Comparison of ENCODE assay signal across 1 cellular context in the genomic region with DNA sequence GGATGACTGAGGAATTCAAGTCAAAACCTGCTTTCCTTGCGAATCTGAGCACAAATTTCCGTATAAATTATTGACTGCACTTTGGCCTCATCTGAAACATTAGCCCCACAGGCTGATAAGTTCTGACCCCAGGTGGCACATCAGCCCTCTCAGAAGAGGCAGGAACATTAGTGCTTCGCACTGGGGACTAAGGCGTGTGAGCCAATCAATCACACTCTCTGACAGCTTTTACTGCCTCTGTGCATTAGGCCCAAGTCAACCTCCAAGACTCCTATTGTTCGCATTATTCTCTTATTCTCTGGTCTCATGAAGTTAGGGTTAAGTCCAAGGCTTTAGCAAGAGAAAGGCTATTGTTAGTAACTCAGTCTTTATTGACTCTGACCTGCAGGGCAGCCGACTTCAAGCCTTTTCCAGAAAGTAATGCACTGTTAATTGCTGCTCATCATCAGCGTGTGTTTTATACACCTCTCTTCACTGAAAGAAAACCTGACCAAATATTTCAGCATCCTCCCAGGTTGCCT.
A peak's percentile ranks its signal among the peaks of the same experiment; 100 is the strongest.
TF ChIP-seq lines count a peak whose summit lies in the region.

No MANE protein-coding gene starts in this region.

TF ChIP-seq in K562, 482 proteins besides CTCF, POLR2A, EP300 and RAD21 (continued from another document):
- TF ChIP-seq, protein P1, sequence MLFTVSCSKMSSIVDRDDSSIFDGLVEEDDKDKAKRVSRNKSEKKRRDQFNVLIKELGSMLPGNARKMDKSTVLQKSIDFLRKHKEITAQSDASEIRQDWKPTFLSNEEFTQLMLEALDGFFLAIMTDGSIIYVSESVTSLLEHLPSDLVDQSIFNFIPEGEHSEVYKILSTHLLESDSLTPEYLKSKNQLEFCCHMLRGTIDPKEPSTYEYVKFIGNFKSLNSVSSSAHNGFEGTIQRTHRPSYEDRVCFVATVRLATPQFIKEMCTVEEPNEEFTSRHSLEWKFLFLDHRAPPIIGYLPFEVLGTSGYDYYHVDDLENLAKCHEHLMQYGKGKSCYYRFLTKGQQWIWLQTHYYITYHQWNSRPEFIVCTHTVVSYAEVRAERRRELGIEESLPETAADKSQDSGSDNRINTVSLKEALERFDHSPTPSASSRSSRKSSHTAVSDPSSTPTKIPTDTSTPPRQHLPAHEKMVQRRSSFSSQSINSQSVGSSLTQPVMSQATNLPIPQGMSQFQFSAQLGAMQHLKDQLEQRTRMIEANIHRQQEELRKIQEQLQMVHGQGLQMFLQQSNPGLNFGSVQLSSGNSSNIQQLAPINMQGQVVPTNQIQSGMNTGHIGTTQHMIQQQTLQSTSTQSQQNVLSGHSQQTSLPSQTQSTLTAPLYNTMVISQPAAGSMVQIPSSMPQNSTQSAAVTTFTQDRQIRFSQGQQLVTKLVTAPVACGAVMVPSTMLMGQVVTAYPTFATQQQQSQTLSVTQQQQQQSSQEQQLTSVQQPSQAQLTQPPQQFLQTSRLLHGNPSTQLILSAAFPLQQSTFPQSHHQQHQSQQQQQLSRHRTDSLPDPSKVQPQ (CRISPR knock-in tag; IDR thresholded peaks at IDR 0.05; ENCODE audit: borderline replicate concordance): no peak
- TF ChIP-seq PHB2 (IDR thresholded peaks at IDR 0.05; ENCODE audit: low read depth): no peak
- no peak for TF ChIP-seq HLTF (IDR thresholded peaks at IDR 0.05)
- TF ChIP-seq, protein P2, sequence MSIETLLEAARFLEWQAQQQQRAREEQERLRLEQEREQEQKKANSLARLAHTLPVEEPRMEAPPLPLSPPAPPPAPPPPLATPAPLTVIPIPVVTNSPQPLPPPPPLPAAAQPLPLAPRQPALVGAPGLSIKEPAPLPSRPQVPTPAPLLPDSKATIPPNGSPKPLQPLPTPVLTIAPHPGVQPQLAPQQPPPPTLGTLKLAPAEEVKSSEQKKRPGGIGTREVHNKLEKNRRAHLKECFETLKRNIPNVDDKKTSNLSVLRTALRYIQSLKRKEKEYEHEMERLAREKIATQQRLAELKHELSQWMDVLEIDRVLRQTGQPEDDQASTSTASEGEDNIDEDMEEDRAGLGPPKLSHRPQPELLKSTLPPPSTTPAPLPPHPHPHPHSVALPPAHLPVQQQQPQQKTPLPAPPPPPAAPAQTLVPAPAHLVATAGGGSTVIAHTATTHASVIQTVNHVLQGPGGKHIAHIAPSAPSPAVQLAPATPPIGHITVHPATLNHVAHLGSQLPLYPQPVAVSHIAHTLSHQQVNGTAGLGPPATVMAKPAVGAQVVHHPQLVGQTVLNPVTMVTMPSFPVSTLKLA (conservative IDR thresholded peaks at IDR 0.05): no peak
- TF ChIP-seq, protein P3, sequence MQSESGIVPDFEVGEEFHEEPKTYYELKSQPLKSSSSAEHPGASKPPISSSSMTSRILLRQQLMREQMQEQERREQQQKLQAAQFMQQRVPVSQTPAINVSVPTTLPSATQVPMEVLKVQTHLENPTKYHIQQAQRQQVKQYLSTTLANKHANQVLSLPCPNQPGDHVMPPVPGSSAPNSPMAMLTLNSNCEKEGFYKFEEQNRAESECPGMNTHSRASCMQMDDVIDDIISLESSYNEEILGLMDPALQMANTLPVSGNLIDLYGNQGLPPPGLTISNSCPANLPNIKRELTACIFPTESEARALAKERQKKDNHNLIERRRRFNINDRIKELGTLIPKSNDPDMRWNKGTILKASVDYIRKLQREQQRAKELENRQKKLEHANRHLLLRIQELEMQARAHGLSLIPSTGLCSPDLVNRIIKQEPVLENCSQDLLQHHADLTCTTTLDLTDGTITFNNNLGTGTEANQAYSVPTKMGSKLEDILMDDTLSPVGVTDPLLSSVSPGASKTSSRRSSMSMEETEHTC (IDR thresholded peaks at IDR 0.05): no peak
- no peak for TF ChIP-seq DIDO1 (tag; IDR thresholded peaks at IDR 0.05; ENCODE audit: low read depth)
- TF ChIP-seq, protein P4, sequence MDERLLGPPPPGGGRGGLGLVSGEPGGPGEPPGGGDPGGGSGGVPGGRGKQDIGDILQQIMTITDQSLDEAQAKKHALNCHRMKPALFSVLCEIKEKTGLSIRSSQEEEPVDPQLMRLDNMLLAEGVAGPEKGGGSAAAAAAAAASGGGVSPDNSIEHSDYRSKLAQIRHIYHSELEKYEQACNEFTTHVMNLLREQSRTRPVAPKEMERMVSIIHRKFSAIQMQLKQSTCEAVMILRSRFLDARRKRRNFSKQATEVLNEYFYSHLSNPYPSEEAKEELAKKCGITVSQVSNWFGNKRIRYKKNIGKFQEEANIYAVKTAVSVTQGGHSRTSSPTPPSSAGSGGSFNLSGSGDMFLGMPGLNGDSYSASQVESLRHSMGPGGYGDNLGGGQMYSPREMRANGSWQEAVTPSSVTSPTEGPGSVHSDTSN (CRISPR knock-in tag; IDR thresholded peaks at IDR 0.05; ENCODE audit: low read depth): no peak; the same call in 1 of the 2 replicates
- TF ChIP-seq, protein P4 (tag; conservative IDR thresholded peaks at IDR 0.05; ENCODE audit: low read depth): peak; percentile 97
- TF ChIP-seq ZFPM2 (CRISPR knock-in tag; IDR thresholded peaks at IDR 0.05): no peak
- TF ChIP-seq DMBX1 (CRISPR knock-in tag; IDR thresholded peaks at IDR 0.05; ENCODE audit: borderline replicate concordance): no peak
- TF ChIP-seq RCOR1 (IDR thresholded peaks at IDR 0.05; ENCODE audit: borderline replicate concordance in 1 of 2, low read depth in 2 of 2, low read length in 2 of 2): peak in 1 of 2 experiments; percentile 23; a peak in 1 of 4 replicates
- no peak for TF ChIP-seq RBBP5 (IDR thresholded peaks at IDR 0.05; ENCODE audit: borderline replicate concordance, insufficient read depth, low read length, poor library complexity, severe bottlenecking)
- no peak for TF ChIP-seq EZH2 (IDR thresholded peaks at IDR 0.05; ENCODE audit: borderline replicate concordance, low read depth, low read length)
